Comparison of ENCODE assay signal across 9 cellular contexts in genomic region chr1:162878000-162878596, GRCh38. TPM values are rescaled to one million over a fixed set of nuclear protein-coding genes. Genes with fewer than 3 reads are reported as not detected.
DNase-seq lines count a peak whose midpoint lies in the region; ATAC-seq and TF ChIP-seq lines count a peak whose summit lies in the region.
"Had no signal": no experiment of that assay in that cellular context is flagged by ENCODE, and none has a peak within 500 bp of the region (broad histone marks: within the 10 kb centered on the region; RNA-seq: fewer than 3 reads in every experiment).

No MANE protein-coding gene starts in this region.

- TF ChIP-seq RAD21 in SK-N-SH (IDR thresholded peaks at IDR 0.05; ENCODE audit: low read length) = peak; percentile 100

- H3F3A ChIP-seq in SK-N-SH (replicated peaks; ENCODE audit: insufficient read depth) (peaks cover 17% of the 10 kb centered on the region), neural progenitor cell (ENCODE audit: low read depth) (no peaks in the 10 kb centered on the region)

- H3K4me2 ChIP-seq in SK-N-SH (no peak overlapping the region), neural progenitor cell (no peak overlapping the region)

- H3K36me3 Mint-ChIP-seq in activated naive CD4-positive, alpha-beta T cell treated with anti-CD3 and anti-CD28 coated beads for 36 hours (ENCODE audit: low read depth) = no peaks in the 10 kb centered on the region
- no peaks in the 10 kb centered on the region for H3K36me3 Mint-ChIP-seq in neural progenitor cell

- no peaks in the 10 kb centered on the region for H4K20me1 ChIP-seq in SK-N-SH (ENCODE audit: insufficient read depth)
- no peaks in the 10 kb centered on the region for H4K20me1 ChIP-seq in neural progenitor cell (ENCODE audit: low read depth)

- H3K36me3 ChIP-seq in SK-N-SH (replicated peaks in 1 of 2; ENCODE audit: control insufficient read depth in 1 of 2, insufficient read depth in 2 of 2, low read length in 1 of 2) (no peaks in the 10 kb centered on the region), neural progenitor cell (no peaks in the 10 kb centered on the region)

- peaks cover 34% of the 10 kb centered on the region for H3K27me3 Mint-ChIP-seq in activated naive CD4-positive, alpha-beta T cell treated with anti-CD3 and anti-CD28 coated beads for 36 hours (ENCODE audit: low read depth)
- peaks cover 3% of the 10 kb centered on the region for H3K27me3 Mint-ChIP-seq in neural progenitor cell (ENCODE audit: insufficient read depth, low read depth)

- no peaks in the 10 kb centered on the region for H3K9me3 Mint-ChIP-seq in activated naive CD4-positive, alpha-beta T cell treated with anti-CD3 and anti-CD28 coated beads for 36 hours
- no peaks in the 10 kb centered on the region for H3K9me3 Mint-ChIP-seq in neural progenitor cell

- no peaks in the 10 kb centered on the region for H3K9me2 ChIP-seq in SK-N-SH

- H3K4me3 Mint-ChIP-seq in activated naive CD4-positive, alpha-beta T cell treated with anti-CD3 and anti-CD28 coated beads for 36 hours = no peak overlapping the region
- no peak overlapping the region for H3K4me3 Mint-ChIP-seq in neural progenitor cell

- H3K79me2 ChIP-seq in SK-N-SH (ENCODE audit: insufficient read depth) (no peaks in the 10 kb centered on the region), neural progenitor cell (ENCODE audit: low read depth) (no peaks in the 10 kb centered on the region)

- no peak for TF ChIP-seq EP300 in SK-N-SH (IDR thresholded peaks at IDR 0.05; ENCODE audit: borderline replicate concordance in 1 of 2, low read depth in 1 of 2, low read length in 1 of 2)

- peak overlapping the region; percentile 44 for H2AFZ ChIP-seq in SK-N-SH (ENCODE audit: low read depth)
- H2AFZ ChIP-seq in neural progenitor cell (replicated peaks) = no peak overlapping the region

- no peaks in the 10 kb centered on the region for H3K4me1 Mint-ChIP-seq in activated naive CD4-positive, alpha-beta T cell treated with anti-CD3 and anti-CD28 coated beads for 36 hours (ENCODE audit: low read depth)
- H3K4me1 Mint-ChIP-seq in neural progenitor cell = no peaks in the 10 kb centered on the region

- intact Hi-C loops in activated naive CD4-positive, alpha-beta T cell treated with anti-CD3 and anti-CD28 coated beads for 36 hours (cut with micrococcal nuclease) = loop anchor here (1.0 kb wide), 3 partner anchors 191 to 437 kb away; partner anchors contain the start of gene RGS4

- peak; percentile 91 for TF ChIP-seq CTCF in SK-N-SH (IDR thresholded peaks at IDR 0.05)
- peak; percentile 90 for TF ChIP-seq CTCF in neural progenitor cell (IDR thresholded peaks at IDR 0.05)

- peak overlapping the region; percentile 60 to 87 for H3K27ac ChIP-seq in SK-N-SH (ENCODE audit: low read depth in 2 of 2, low read length in 1 of 2)
- H3K27ac ChIP-seq in neural progenitor cell = no peak overlapping the region
- H3K27ac ChIP-seq: epithelial cell of prostate had no signal

- H3K4me1 ChIP-seq in SK-N-SH (ENCODE audit: control insufficient read depth in 1 of 2, insufficient read depth in 2 of 2, low read depth in 1 of 2, low read length in 1 of 2) (peaks cover 19 to 24% of the 10 kb centered on the region in 2 experiments), neural progenitor cell (no peaks in the 10 kb centered on the region)

- whole genome bisulfite sequencing in SK-N-SH (ENCODE audit: low lambda C conversion rate) = 25% methylated on average over 4 of the region's 4 CpGs

- H3K9ac ChIP-seq in SK-N-SH = peak overlapping the region; percentile 36
- H3K9ac ChIP-seq in neural progenitor cell = no peak overlapping the region

- H3K9me3 ChIP-seq in SK-N-SH (no peaks in the 10 kb centered on the region), neural progenitor cell (ENCODE audit: low read depth) (no peaks in the 10 kb centered on the region)

- peak; percentile 64 for DNase-seq in activated naive CD4-positive, alpha-beta T cell treated with anti-CD3 and anti-CD28 coated beads for 36 hours
- DNase-seq in activated naive CD4-positive, alpha-beta T cell treated with anti-CD3 and anti-CD28 coated beads, Interleukin-2, amount 50 U/mL, for 16 hours = no peak
- DNase-seq in MV-4-11 (lab: John Stamatoyannopoulos, UW) (peak; percentile 58), SK-N-SH (peak; percentile 33), fibroblast of gingiva (ENCODE audit: low read depth) (peak; percentile 73), neural progenitor cell (ENCODE audit: low spot score) (peak; percentile 73), GM19240 (ENCODE audit: insufficient read length, low spot score) (no peak)

- POLR2A ChIA-PET in SK-N-SH (lab: Yijun Ruan, JAX) = interaction anchor here (1.0 to 2.1 kb wide), 5 partner anchors 30 to 193 kb away, joined by 3 to 15 read pairs (median 4); partner anchors contain the start of gene RGS4

- CTCF ChIA-PET in activated naive CD4-positive, alpha-beta T cell treated with anti-CD3 and anti-CD28 coated beads for 36 hours (lab: Charles Lee) = interaction anchor here (0.7 to 1.0 kb wide), 4 partner anchors 8 to 438 kb away, joined by 3 to 4 read pairs (median 4); no protein-coding TSS in a partner anchor
- CTCF ChIA-PET in SK-N-SH (lab: Yijun Ruan, JAX) = interaction anchor here (0.6 to 2.4 kb wide), 41 partner anchors 9 to 477 kb away, joined by 3 to 51 read pairs (median 4); partner anchors contain the start of gene RGS4

- H3K4me3 ChIP-seq in SK-N-SH (ENCODE audit: low read depth in 2 of 2, low read length in 1 of 2) = no peak overlapping the region; a peak in 1 of 4 replicates
- H3K4me3 ChIP-seq in neural progenitor cell = no peak overlapping the region

- no peak for ATAC-seq in GM19463 (IDR thresholded peaks at IDR 0.05; ENCODE audit: unreplicated experiment)

- no peaks in the 10 kb centered on the region for H3K27me3 ChIP-seq in SK-N-SH (ENCODE audit: insufficient read depth)
- no peaks in the 10 kb centered on the region for H3K27me3 ChIP-seq in neural progenitor cell

- no peak overlapping the region for H3K27ac Mint-ChIP-seq in activated naive CD4-positive, alpha-beta T cell treated with anti-CD3 and anti-CD28 coated beads for 36 hours
- H3K27ac Mint-ChIP-seq in neural progenitor cell = no peak overlapping the region

TF ChIP-seq in SK-N-SH, 30 proteins besides CTCF, POLR2A, EP300 and RAD21:
- TF ChIP-seq POLR2AphosphoS5 (IDR thresholded peaks at IDR 0.05; ENCODE audit: low read depth, low read length) (no peak), IRF3 (IDR thresholded peaks at IDR 0.05; ENCODE audit: low read depth, low read length) (no peak), SMC3 (IDR thresholded peaks at IDR 0.05; ENCODE audit: low read depth, low read length) (peak; percentile 99), YY1 (IDR thresholded peaks at IDR 0.05; ENCODE audit: low read depth) (0 out of 2 replicates have a peak, but pooled peaks have one; percentile 24), JUND (IDR thresholded peaks at IDR 0.05) (no peak), FOSL2 (IDR thresholded peaks at IDR 0.05; ENCODE audit: borderline replicate concordance, low read depth) (no peak), RXRA (IDR thresholded peaks at IDR 0.05; ENCODE audit: borderline replicate concordance, low read depth) (0 out of 2 replicates have a peak, but pooled peaks have one; percentile 12), NRF1 (IDR thresholded peaks at IDR 0.05; ENCODE audit: low read depth, low read length) (peak; percentile 34; the same call in 1 of the 2 replicates), MEF2A (IDR thresholded peaks at IDR 0.05; ENCODE audit: borderline replicate concordance, low read depth) (no peak), USF1 (IDR thresholded peaks at IDR 0.05; ENCODE audit: borderline replicate concordance, low read depth) (no peak), FOXJ3 (CRISPR knock-in tag; IDR thresholded peaks at IDR 0.05) (no peak), GABPA (IDR thresholded peaks at IDR 0.05; ENCODE audit: low read depth) (no peak), TEAD4 (IDR thresholded peaks at IDR 0.05; ENCODE audit: borderline replicate concordance, insufficient read depth) (no peak), MXI1 (IDR thresholded peaks at IDR 0.05; ENCODE audit: low read depth, low read length) (peak; percentile 38; the same call in 1 of the 2 replicates), TCF12 (IDR thresholded peaks at IDR 0.05) (no peak)

RNA-seq across cellular contexts. Expression of gene CCDC190, which starts 17.1 kb away (rescaled TPM):
- not detected for total RNA-seq in activated naive CD4-positive, alpha-beta T cell treated with anti-CD3 and anti-CD28 coated beads for 36 hours
- polyA plus RNA-seq in SK-N-SH (2012; rRNA removed) = 0.13 and 0.21 TPM in 2 replicates
- 0.14 and 0.18 TPM in 2 replicates for polyA plus RNA-seq in SK-N-SH (2012; cell fraction: cytosol; rRNA removed)
- 0.12 and 0.39 TPM in 2 replicates for polyA plus RNA-seq in SK-N-SH (2012; cell fraction: nucleus; rRNA removed)
- not detected in 2 replicates for total RNA-seq in neural progenitor cell (ENCODE audit: low replicate concordance)

Comparison
In these comparisons a context has a peak if more than half of its experiments do, and no peak if none do; other contexts are left out.
1. DNase-seq: peak in activated naive CD4-positive, alpha-beta T cell treated with anti-CD3 and anti-CD28 coated beads for 36 hours (single experiment), MV-4-11 (single experiment), SK-N-SH (single experiment), fibroblast of gingiva (single experiment) and neural progenitor cell (single experiment); none in activated naive CD4-positive, alpha-beta T cell treated with anti-CD3 and anti-CD28 coated beads, Interleukin-2, amount 50 U/mL, for 16 hours (single experiment) and GM19240 (single experiment).